ENCODE assay signal across 8 cellular contexts in genomic region chr15:56918907-56919707, GRCh38.
A peak's percentile ranks its signal among the peaks of the same experiment; 100 is the strongest.
DNase-seq lines count a peak whose midpoint lies in the region; ATAC-seq and TF ChIP-seq lines count a peak whose summit lies in the region.

No MANE protein-coding gene starts in this region.

- peak; percentile 34 for ATAC-seq in HG02852 (IDR thresholded peaks at IDR 0.05; ENCODE audit: unreplicated experiment)
- peak; percentile 63 for ATAC-seq in stimulated activated effector memory CD8-positive, alpha-beta T cell treated with anti-CD3 and anti-CD28 coated beads, Interleukin-12 subunit alpha, Interleukin-12 subunit beta, amount 100 ng/mL, for 72 hours

- peaks cover 27% of the 10 kb centered on the region for H3K4me1 ChIP-seq in muscle layer of colon (ENCODE audit: insufficient read depth, low read length)

- H3K36me3 ChIP-seq in muscle layer of colon (ENCODE audit: insufficient read depth, low read length), result no peaks in the 10 kb centered on the region

- H3K27ac ChIP-seq in muscle layer of colon (ENCODE audit: low read depth, low read length), result peak overlapping the region; percentile 85

- H3K4me3 Mint-ChIP-seq in stimulated activated effector memory CD8-positive, alpha-beta T cell treated with anti-CD3 and anti-CD28 coated beads, Interleukin-12 subunit alpha, Interleukin-12 subunit beta, amount 100 ng/mL, for 72 hours, result peak overlapping the region; percentile 80

- H3K4me3 ChIP-seq in epithelial cell of esophagus (ENCODE audit: low read length), result peak overlapping the region; percentile 87
- peak overlapping the region; percentile 88 to 94 for H3K4me3 ChIP-seq in muscle layer of colon (ENCODE audit: low read depth in 1 of 2, low read length in 2 of 2)

- H3K4me1 Mint-ChIP-seq in stimulated activated effector memory CD8-positive, alpha-beta T cell treated with anti-CD3 and anti-CD28 coated beads, Interleukin-12 subunit alpha, Interleukin-12 subunit beta, amount 100 ng/mL, for 72 hours, result peaks cover 33% of the 10 kb centered on the region

- TF ChIP-seq CTCF in epithelial cell of esophagus (IDR thresholded peaks at IDR 0.05; ENCODE audit: insufficient read depth, low read depth, low read length, missing control alignments), result no peak

- no peaks in the 10 kb centered on the region for H3K9me3 ChIP-seq in muscle layer of colon (ENCODE audit: low read length)

- peak overlapping the region; percentile 73 for H3K9ac ChIP-seq in muscle layer of colon (ENCODE audit: low read length)

- no peaks in the 10 kb centered on the region for H3K9me3 Mint-ChIP-seq in stimulated activated effector memory CD8-positive, alpha-beta T cell treated with anti-CD3 and anti-CD28 coated beads, Interleukin-12 subunit alpha, Interleukin-12 subunit beta, amount 100 ng/mL, for 72 hours

- H3K27ac Mint-ChIP-seq in stimulated activated effector memory CD8-positive, alpha-beta T cell treated with anti-CD3 and anti-CD28 coated beads, Interleukin-12 subunit alpha, Interleukin-12 subunit beta, amount 100 ng/mL, for 72 hours, result peak overlapping the region; percentile 89

- no peaks in the 10 kb centered on the region for H3K27me3 ChIP-seq in muscle layer of colon (ENCODE audit: control insufficient read depth in 1 of 2, insufficient read depth in 2 of 2, low read length in 2 of 2)

- H3K36me3 Mint-ChIP-seq in stimulated activated effector memory CD8-positive, alpha-beta T cell treated with anti-CD3 and anti-CD28 coated beads, Interleukin-12 subunit alpha, Interleukin-12 subunit beta, amount 100 ng/mL, for 72 hours, result peaks cover 38% of the 10 kb centered on the region

- peak; percentile 69 for DNase-seq in NCI-H82 (lab: John Stamatoyannopoulos, UW)
- DNase-seq in NCI-H82 treated with DMSO at 0.1 percent for 48 hours (lab: John Stamatoyannopoulos, UW; ENCODE audit: unreplicated experiment), result no peak
- peak; percentile 62 for DNase-seq in NCI-H748 (lab: John Stamatoyannopoulos, UW; ENCODE audit: unreplicated experiment)
- peak; percentile 47 for DNase-seq in activated T-cell treated with anti-CD3 and anti-CD28 coated beads for 48 hours (ENCODE audit: low read depth)
- DNase-seq in epithelial cell of esophagus (ENCODE audit: low read depth), result peak; percentile 78
- DNase-seq in stimulated activated effector memory CD8-positive, alpha-beta T cell treated with anti-CD3 and anti-CD28 coated beads, Interleukin-12 subunit alpha, Interleukin-12 subunit beta, amount 100 ng/mL, for 72 hours (ENCODE audit: low spot score in 2 of 2), result peak; percentile 38 to 81
